8 cellular contexts compared by ENCODE assay signal in the genomic region with DNA sequence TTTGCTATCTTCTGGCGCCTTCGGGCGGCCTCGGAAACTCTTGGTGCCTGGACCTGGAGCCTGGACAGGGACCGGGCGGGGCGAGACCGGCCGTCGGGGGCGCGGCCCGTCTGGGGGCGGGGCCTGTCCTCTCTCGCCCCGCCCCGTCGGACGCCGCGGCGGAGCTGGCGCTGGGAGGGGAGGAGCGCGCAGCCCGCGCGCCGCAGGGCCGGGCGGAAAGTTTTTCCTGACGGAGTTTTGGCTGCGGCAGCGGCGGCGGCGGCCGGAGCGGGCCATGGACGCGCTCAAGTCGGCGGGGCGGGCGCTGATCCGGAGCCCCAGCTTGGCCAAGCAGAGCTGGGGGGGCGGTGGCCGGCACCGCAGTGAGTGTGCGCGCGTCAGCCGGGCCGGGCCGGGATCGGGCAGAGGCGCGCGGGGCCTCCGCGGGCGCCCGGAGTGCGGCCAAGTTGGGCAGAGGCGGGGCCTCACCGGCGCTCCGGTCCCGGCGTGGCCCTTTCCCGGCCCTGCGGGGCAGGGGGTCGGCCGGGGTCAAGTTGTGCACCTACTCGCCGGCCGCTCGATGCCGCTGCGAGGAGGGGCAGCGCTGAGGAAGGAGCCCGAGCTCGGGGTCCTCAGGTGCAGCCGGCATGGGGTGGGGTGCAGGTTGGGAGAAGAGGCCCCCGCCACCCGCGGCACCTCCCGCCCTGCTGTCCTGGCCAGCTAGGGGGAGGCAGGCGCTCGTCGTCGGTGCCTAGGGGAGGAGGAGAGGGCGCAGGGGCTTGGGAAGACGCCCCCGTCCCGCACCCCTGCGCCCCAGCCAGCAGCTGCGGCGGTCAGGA.
A peak's percentile ranks its signal among the peaks of the same experiment; 100 is the strongest.
DNase-seq lines count a peak whose midpoint lies in the region; ATAC-seq lines count a peak whose summit lies in the region.

A gene with protein sequence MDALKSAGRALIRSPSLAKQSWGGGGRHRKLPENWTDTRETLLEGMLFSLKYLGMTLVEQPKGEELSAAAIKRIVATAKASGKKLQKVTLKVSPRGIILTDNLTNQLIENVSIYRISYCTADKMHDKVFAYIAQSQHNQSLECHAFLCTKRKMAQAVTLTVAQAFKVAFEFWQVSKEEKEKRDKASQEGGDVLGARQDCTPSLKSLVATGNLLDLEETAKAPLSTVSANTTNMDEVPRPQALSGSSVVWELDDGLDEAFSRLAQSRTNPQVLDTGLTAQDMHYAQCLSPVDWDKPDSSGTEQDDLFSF (plus strand): TSS at position 182 of the 818 bp plus-strand sequence. CDS start 93 bp downstream, at position 275.

- H3K27ac ChIP-seq in epithelial cell of prostate, result peak within 1 kb of the TSS; percentile 43

- DNase-seq in NCI-H2107 (lab: John Stamatoyannopoulos, UW), result peak; percentile 26
- DNase-seq in NCI-H2107 treated with DMSO at 0.1 percent for 48 hours (lab: John Stamatoyannopoulos, UW; ENCODE audit: unreplicated experiment), result no peak
- DNase-seq in NOMO-1 treated with dmso at 0.1 percent for 144 hours (lab: John Stamatoyannopoulos, UW; ENCODE audit: unreplicated experiment), result peak; percentile 39
- DNase-seq in activated T-cell treated with anti-CD3 and anti-CD28 coated beads for 24 hours (ENCODE audit: low read depth), result peak; percentile 51
- no peak for DNase-seq in epithelial cell of prostate (ENCODE audit: low read depth, low spot score)
- DNase-seq in midbrain (lab: John Stamatoyannopoulos, UW), result peak; percentile 83
- peak; percentile 31 to 39 for DNase-seq in stimulated activated CD8-positive, alpha-beta memory T cell treated with anti-CD3 and anti-CD28 coated beads, Interleukin-2, amount 100 ng/mL, for 1 hour (ENCODE audit: low read depth in 2 of 2)

- ATAC-seq in HG02885 (IDR thresholded peaks at IDR 0.05; ENCODE audit: poor library complexity, unreplicated experiment), result peak; percentile 91

Comparison
In these comparisons a context has a peak if more than half of its experiments do, and no peak if none do; other contexts are left out.
1. DNase-seq: peak in NCI-H2107 (single experiment), NOMO-1 treated with dmso at 0.1 percent for 144 hours (single experiment), activated T-cell treated with anti-CD3 and anti-CD28 coated beads for 24 hours (single experiment), midbrain (single experiment) and stimulated activated CD8-positive, alpha-beta memory T cell treated with anti-CD3 and anti-CD28 coated beads, Interleukin-2, amount 100 ng/mL, for 1 hour (2 of 2); none in NCI-H2107 treated with DMSO at 0.1 percent for 48 hours (single experiment) and epithelial cell of prostate (single experiment).